ENCODE assay signal across 36 cellular contexts in the genomic region with DNA sequence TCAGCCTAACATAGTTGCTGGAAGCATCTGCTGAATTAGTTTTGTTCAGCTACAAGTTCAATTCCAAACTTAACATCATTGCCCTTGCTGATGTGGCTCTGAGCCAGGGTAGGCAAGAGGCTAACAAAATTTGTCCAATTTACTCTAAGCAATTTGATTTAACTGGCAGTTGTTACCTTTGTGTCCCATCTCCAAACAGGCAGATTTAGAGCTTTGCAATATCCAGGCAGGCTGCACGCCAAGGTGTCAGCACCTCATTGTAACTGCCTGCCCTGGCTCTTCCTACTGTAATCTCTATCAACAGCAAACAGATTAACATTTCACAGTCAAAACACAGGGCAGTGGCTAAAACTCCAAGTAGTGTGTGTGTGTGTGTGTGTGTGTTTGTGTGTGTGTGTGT.
"Had no signal": no experiment of that assay in that cellular context is flagged by ENCODE, and none has a peak within 500 bp of the region (broad histone marks: within the 10 kb centered on the region; RNA-seq: fewer than 3 reads in every experiment).

No MANE protein-coding gene starts in this region.

- H3K4me3 ChIP-seq: MG63, PC-9, SJCRH30 had no signal

- DNase-seq: activated CD4-positive, alpha-beta memory T cell treated with anti-CD3 and anti-CD28 coated beads for 36 hours; activated CD4-positive, alpha-beta T cell treated with anti-CD3 and anti-CD28 coated beads for 36 hours; activated CD4-positive, alpha-beta T cell treated with anti-CD3 and anti-CD28 coated beads, Interleukin-2, amount 10 ng/mL, durations not matched to agents 7 days and 5 days; activated CD8-positive, alpha-beta memory T cell treated with anti-CD3 and anti-CD28 coated beads, Interleukin-2, amount 50 U/mL, for 4 hours; activated gamma-delta T cell treated with Interleukin-2 at 50 U/mL for 16 hours; activated naive CD4-positive, alpha-beta T cell treated with anti-CD3 and anti-CD28 coated beads, Interleukin-2, amount 10 ng/mL, durations not matched to agents 7 days and 5 days; activated naive CD8-positive, alpha-beta T cell treated with anti-CD3 and anti-CD28 coated beads for 36 hours; activated T-cell treated with anti-CD3 and anti-CD28 coated beads for 4 hours; activated T-cell treated with anti-CD3 and anti-CD28 coated beads, Interleukin-2, amount 50 U/mL, for 4 hours; amniotic stem cell; aorta; brain microvascular endothelial cell; central memory CD4-positive, alpha-beta T cell; Kasumi-1; KBM-7; MG63; NCI-H1048; NCI-H1105 treated with DMSO at 0.1 percent for 48 hours; NCI-H1436; NCI-H1694; NCI-H1930; NCI-H2081 treated with DMSO at 0.1 percent for 48 hours; NCI-H226; NCI-H510A treated with DMSO at 0.1 percent for 48 hours; NCI-H526 treated with DMSO at 0.1 percent for 48 hours; NCI-H774; PC-9; SJCRH30; SK-N-SH had no signal

- H3K9me3 ChIP-seq: MG63, SJCRH30, SK-N-SH had no signal

- ATAC-seq: activated CD4-positive, alpha-beta T cell treated with anti-CD3 and anti-CD28 coated beads for 36 hours; activated CD4-positive, CD25-positive, alpha-beta regulatory T cell treated with anti-CD3 and anti-CD28 coated beads, Interleukin-2, amount 50 U/mL, for 24 hours; activated T-cell treated with anti-CD3 and anti-CD28 coated beads, Interleukin-2, amount 50 U/mL, for 4 hours; Right ventricle myocardium inferior; WTC11 had no signal

- H3K27me3 Mint-ChIP-seq: activated CD4-positive, alpha-beta memory T cell treated with anti-CD3 and anti-CD28 coated beads for 36 hours; activated CD4-positive, alpha-beta T cell treated with anti-CD3 and anti-CD28 coated beads for 36 hours; activated CD4-positive, alpha-beta T cell treated with anti-CD3 and anti-CD28 coated beads, Interleukin-2, amount 10 ng/mL, durations not matched to agents 7 days and 5 days; activated naive CD4-positive, alpha-beta T cell treated with anti-CD3 and anti-CD28 coated beads, Interleukin-2, amount 10 ng/mL, durations not matched to agents 7 days and 5 days; activated naive CD8-positive, alpha-beta T cell treated with anti-CD3 and anti-CD28 coated beads for 36 hours had no signal

- H3K27me3 ChIP-seq: brain microvascular endothelial cell, MG63, SJCRH30 had no signal

- H3K9me3 Mint-ChIP-seq: WTC11 had no signal

- H3K27ac ChIP-seq: brain microvascular endothelial cell, PC-9, RWPE1, SJCRH30 had no signal

- H3K36me3 Mint-ChIP-seq: activated CD4-positive, alpha-beta memory T cell treated with anti-CD3 and anti-CD28 coated beads for 36 hours; activated naive CD4-positive, alpha-beta T cell treated with anti-CD3 and anti-CD28 coated beads, Interleukin-2, amount 10 ng/mL, durations not matched to agents 7 days and 5 days; activated naive CD8-positive, alpha-beta T cell treated with anti-CD3 and anti-CD28 coated beads for 36 hours; WTC11 had no signal

- H3K4me1 Mint-ChIP-seq: activated CD4-positive, alpha-beta T cell treated with anti-CD3 and anti-CD28 coated beads for 36 hours; activated CD4-positive, alpha-beta T cell treated with anti-CD3 and anti-CD28 coated beads, Interleukin-2, amount 10 ng/mL, durations not matched to agents 7 days and 5 days; activated naive CD4-positive, alpha-beta T cell treated with anti-CD3 and anti-CD28 coated beads, Interleukin-2, amount 10 ng/mL, durations not matched to agents 7 days and 5 days; activated naive CD8-positive, alpha-beta T cell treated with anti-CD3 and anti-CD28 coated beads for 36 hours had no signal

- H3K4me2 ChIP-seq: PC-9, SK-N-SH had no signal

- H3K4me1 ChIP-seq: SJCRH30 had no signal

- H2AFZ ChIP-seq: PC-9 had no signal

- H3K4me3 Mint-ChIP-seq: activated CD4-positive, alpha-beta memory T cell treated with anti-CD3 and anti-CD28 coated beads for 36 hours; activated CD4-positive, alpha-beta T cell treated with anti-CD3 and anti-CD28 coated beads for 36 hours; activated CD4-positive, alpha-beta T cell treated with anti-CD3 and anti-CD28 coated beads, Interleukin-2, amount 10 ng/mL, durations not matched to agents 7 days and 5 days; activated naive CD4-positive, alpha-beta T cell treated with anti-CD3 and anti-CD28 coated beads, Interleukin-2, amount 10 ng/mL, durations not matched to agents 7 days and 5 days; activated naive CD8-positive, alpha-beta T cell treated with anti-CD3 and anti-CD28 coated beads for 36 hours; activated T-cell treated with anti-CD3 and anti-CD28 coated beads, Interleukin-2, amount 50 U/mL, for 4 hours; activated T-helper 1 cell treated with anti-CD3 and anti-CD28 coated beads, Interleukin-12 subunit alpha, Interleukin-12 subunit beta, Interleukin-2, Interleukin-4 antibody, amounts not matched to agents 30 ng/mL and 10 ng/mL and 1 ng/mL, durations not matched to agents 14 hours and 24 hours and 36 hours; T-helper 1 cell treated with Interleukin-12 subunit alpha and Interleukin-12 subunit beta and Interleukin-4 antibody, amounts not matched to agents 30 μg/mL and 1 μg/mL, for 36 hours; T-helper 2 cell treated with Interferon-gamma antibody and Interleukin-4, amounts not matched to agents 5 μg/mL and 100 μg/mL, for 36 hours; WTC11 had no signal

- H3K36me3 ChIP-seq: brain microvascular endothelial cell, MG63, SJCRH30 had no signal

- H3K27ac Mint-ChIP-seq: activated CD4-positive, alpha-beta memory T cell treated with anti-CD3 and anti-CD28 coated beads for 36 hours; activated CD4-positive, alpha-beta T cell treated with anti-CD3 and anti-CD28 coated beads for 36 hours; activated CD4-positive, alpha-beta T cell treated with anti-CD3 and anti-CD28 coated beads, Interleukin-2, amount 10 ng/mL, durations not matched to agents 7 days and 5 days; activated naive CD4-positive, alpha-beta T cell treated with anti-CD3 and anti-CD28 coated beads, Interleukin-2, amount 10 ng/mL, durations not matched to agents 7 days and 5 days; activated naive CD8-positive, alpha-beta T cell treated with anti-CD3 and anti-CD28 coated beads for 36 hours; activated T-helper 1 cell treated with anti-CD3 and anti-CD28 coated beads, Interleukin-12 subunit alpha, Interleukin-12 subunit beta, Interleukin-2, Interleukin-4 antibody, amounts not matched to agents 30 ng/mL and 10 ng/mL and 1 ng/mL, durations not matched to agents 14 hours and 24 hours and 36 hours; T-helper 1 cell treated with Interleukin-12 subunit alpha and Interleukin-12 subunit beta and Interleukin-4 antibody, amounts not matched to agents 30 μg/mL and 1 μg/mL, for 36 hours; T-helper 2 cell treated with Interferon-gamma antibody and Interleukin-4, amounts not matched to agents 5 μg/mL and 100 μg/mL, for 36 hours; WTC11 had no signal
